Comparison of ENCODE assay signal across 12 cellular contexts in genomic region chr3:14959358-14959943, GRCh38. TPM values are rescaled to one million over a fixed set of nuclear protein-coding genes. Genes with fewer than 3 reads are reported as not detected.
DNase-seq lines count a peak whose midpoint lies in the region; ATAC-seq and TF ChIP-seq lines count a peak whose summit lies in the region.
"Had no signal": no experiment of that assay in that cellular context is flagged by ENCODE, and none has a peak within 500 bp of the region (broad histone marks: within the 10 kb centered on the region; RNA-seq: fewer than 3 reads in every experiment).

No MANE protein-coding gene starts in this region.

- H3K27me3 ChIP-seq in mucosa of stomach (ENCODE audit: control insufficient read depth, insufficient read depth, low read length), result no peaks in the 10 kb centered on the region
- H3K27me3 ChIP-seq in ovary, result no peaks in the 10 kb centered on the region

- peak overlapping the region; percentile 89 for H3K4me3 Mint-ChIP-seq in T-helper 17 cell
- H3K4me3 Mint-ChIP-seq: brain had no signal

- H3K4me3 ChIP-seq in GM12865 (ENCODE audit: low read depth, low read length) (peak overlapping the region; percentile 59), mucosa of stomach (ENCODE audit: low read length) (no peak overlapping the region), ovary (no peak overlapping the region)

- peak overlapping the region in 1 of 2 donors; percentile 47 for H3K27ac ChIP-seq in ovary

- H3K9me3 ChIP-seq in T-helper 17 cell (ENCODE audit: control insufficient read depth, low read length, poor library complexity, severe bottlenecking), result no peaks in the 10 kb centered on the region
- H3K9me3 ChIP-seq in mucosa of stomach (ENCODE audit: control insufficient read depth, low read length), result no peaks in the 10 kb centered on the region
- H3K9me3 ChIP-seq in ovary, result no peaks in the 10 kb centered on the region

- H3K36me3 ChIP-seq in mucosa of stomach (ENCODE audit: control insufficient read depth, insufficient read depth, low read length), result no peaks in the 10 kb centered on the region
- H3K36me3 ChIP-seq in ovary, result no peaks in the 10 kb centered on the region

- WGBS in ovary, 3 donors, result 23 to 43% (median 25%) methylated on average over 2 of the region's 2 CpGs

- peaks cover 37% of the 10 kb centered on the region for H3K4me1 Mint-ChIP-seq in T-helper 17 cell

- peak overlapping the region; percentile 96 for H3K27ac Mint-ChIP-seq in T-helper 17 cell

- peak; percentile 38 for ATAC-seq in GM21526 (IDR thresholded peaks at IDR 0.05; ENCODE audit: low FRiP score, unreplicated experiment)
- ATAC-seq in T-helper 17 cell, result peak; percentile 27
- no peak for ATAC-seq in GM19467 (IDR thresholded peaks at IDR 0.05; ENCODE audit: unreplicated experiment)
- ATAC-seq in esophagus mucosa, result no peak
- ATAC-seq in HG03457 (IDR thresholded peaks at IDR 0.05; ENCODE audit: unreplicated experiment), result no peak
- ATAC-seq: left ventricle myocardium superior, Panc1 had no signal

- TF ChIP-seq EP300 in ovary (IDR thresholded peaks at IDR 0.05), result no peak

- intact Hi-C loops in ovary (cut with DNase I), result loop anchor here in 1 of 4 donors (10.0 kb wide), 1 partner anchor 95 kb away; no protein-coding TSS in a partner anchor

- peaks cover 7% of the 10 kb centered on the region for H3K36me3 Mint-ChIP-seq in T-helper 17 cell (ENCODE audit: low read depth)

- no peaks in the 10 kb centered on the region for H3K27me3 Mint-ChIP-seq in T-helper 17 cell
- H3K27me3 Mint-ChIP-seq: brain had no signal

- TF ChIP-seq CTCF in GM12865 (IDR thresholded peaks at IDR 0.05; ENCODE audit: insufficient read depth, low read depth, low read length, missing control alignments) (no peak), ovary (IDR thresholded peaks at IDR 0.05) (no peak)

- H3K9ac ChIP-seq in mucosa of stomach (ENCODE audit: low read length), result peak overlapping the region; percentile 8

- H3K4me1 ChIP-seq in mucosa of stomach (ENCODE audit: control insufficient read depth, insufficient read depth, low read length), result peaks cover 16% of the 10 kb centered on the region
- H3K4me1 ChIP-seq in ovary (ENCODE audit: insufficient read depth), result peaks cover 11% of the 10 kb centered on the region

- DNase-seq in GM12865 (ENCODE audit: low read depth) (peak; percentile 25), T-helper 17 cell (no peak), ovary (no peak)
- DNase-seq: left ventricle myocardium superior, NCI-H1436 treated with DMSO at 0.1 percent for 48 hours had no signal

- TF ChIP-seq POLR2A in ovary (IDR thresholded peaks at IDR 0.05), result no peak

RNA-seq across cellular contexts. Expression of gene NR2C2, which starts 12.1 kb away (rescaled TPM):
- 10 to 100 TPM; 47.1 to 48.3 TPM for total RNA-seq in T-helper 17 cell
- total RNA-seq in ovary, result 10 to 100 TPM; 21.8 to 56.7 (median 44.8) TPM
- polyA plus RNA-seq in ovary, result 10 to 100 TPM; 11.4 to 23.2 TPM
- total RNA-seq in esophagus mucosa, result 19.2 TPM

Comparison
In these comparisons a context has a peak if more than half of its experiments do, and no peak if none do; other contexts are left out.
1. ATAC-seq: peak in GM21526 (single experiment) and T-helper 17 cell (single experiment); none in GM19467 (single experiment), esophagus mucosa (single experiment) and HG03457 (single experiment).